In genomic region chr4:140152760-140153418, GRCh38 we compare ENCODE assay signal across 1 cellular context.
TF ChIP-seq lines count a peak whose summit lies in the region.

No MANE protein-coding gene starts in this region.

TF ChIP-seq in HCT116, 20 proteins besides CTCF, POLR2A, EP300 and RAD21 (continued from another document):
- no peak for TF ChIP-seq YY1 (IDR thresholded peaks at IDR 0.05; ENCODE audit: extremely low read depth, insufficient replicate concordance, low read depth, low read length)
- TF ChIP-seq EZH2 (IDR thresholded peaks at IDR 0.05) = no peak
- TF ChIP-seq CEBPB (IDR thresholded peaks at IDR 0.05; ENCODE audit: low read depth) = no peak
- no peak for TF ChIP-seq EGR1 (IDR thresholded peaks at IDR 0.05; ENCODE audit: low read depth)
- TF ChIP-seq POLR2AphosphoS5 (IDR thresholded peaks at IDR 0.05; ENCODE audit: low read depth, low read length) = no peak
- no peak for TF ChIP-seq ELF1 (IDR thresholded peaks at IDR 0.05; ENCODE audit: borderline replicate concordance, low read depth)
